Comparison of ENCODE assay signal across 8 cellular contexts in the genomic region with DNA sequence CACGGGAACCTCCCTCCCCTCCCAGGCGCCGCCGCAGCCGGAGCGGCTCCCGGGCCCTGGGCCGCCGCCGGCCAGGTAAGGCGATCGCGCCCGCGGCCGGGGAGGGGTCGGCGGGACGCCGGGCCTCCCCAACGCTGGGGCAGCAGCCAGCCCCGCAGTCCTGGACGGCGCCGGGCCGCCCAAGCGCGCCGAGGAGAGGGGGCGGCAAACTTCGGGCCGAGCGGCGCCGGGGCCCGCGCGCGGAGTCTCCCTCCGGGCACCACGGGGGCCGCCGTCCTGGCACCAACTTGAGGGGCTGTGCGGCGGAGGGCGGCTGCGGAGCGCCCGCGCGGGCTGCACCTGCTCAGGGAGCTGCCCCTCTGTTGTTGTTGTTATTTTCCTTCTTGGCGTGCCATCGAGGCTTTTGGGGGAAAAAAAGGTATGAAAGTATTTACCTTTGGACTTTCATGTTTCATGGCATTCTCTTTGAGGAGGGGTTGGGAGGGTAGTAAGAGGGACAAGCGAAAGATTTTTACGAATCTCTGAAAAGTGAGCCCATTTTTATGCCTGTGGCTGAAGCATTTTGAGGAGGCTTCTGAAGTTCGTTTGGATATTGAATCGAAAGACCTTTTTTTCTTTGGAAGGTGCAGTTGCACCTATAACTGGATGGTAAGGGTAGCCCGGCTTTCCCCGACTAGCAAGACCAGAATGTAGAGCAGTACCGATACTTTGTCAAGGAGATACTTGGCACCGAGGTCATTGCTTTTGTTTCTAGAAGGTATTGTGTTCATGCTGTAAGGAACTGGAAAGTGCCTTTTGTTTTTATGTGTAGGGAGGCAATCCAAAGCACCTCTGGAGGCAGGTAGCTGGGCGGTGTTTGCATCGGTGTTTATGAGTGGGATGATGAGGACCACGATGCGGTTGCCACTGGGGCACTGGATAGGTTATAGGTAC. TPM values are rescaled to one million over a fixed set of nuclear protein-coding genes. Genes with fewer than 3 reads are reported as not detected.
DNase-seq lines count a peak whose midpoint lies in the region; ATAC-seq and TF ChIP-seq lines count a peak whose summit lies in the region.

A gene with protein sequence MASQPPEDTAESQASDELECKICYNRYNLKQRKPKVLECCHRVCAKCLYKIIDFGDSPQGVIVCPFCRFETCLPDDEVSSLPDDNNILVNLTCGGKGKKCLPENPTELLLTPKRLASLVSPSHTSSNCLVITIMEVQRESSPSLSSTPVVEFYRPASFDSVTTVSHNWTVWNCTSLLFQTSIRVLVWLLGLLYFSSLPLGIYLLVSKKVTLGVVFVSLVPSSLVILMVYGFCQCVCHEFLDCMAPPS (plus strand): TSS at position 4 of the 933 bp plus-strand sequence. CDS start 52,168 bp downstream, outside the sequence.

- ATAC-seq in SK-N-SH treated with all-trans-retinoic acid at 6 μM for 48 hours (peak; percentile 4; the same call in 2 of the 3 replicates), mucosa of descending colon (peak; percentile 68)

- intact Hi-C loops in dorsolateral prefrontal cortex (cut with DNase I): no loop called here
- intact Hi-C loops in mucosa of descending colon (cut with DNase I, micrococcal nuclease): no loop called here

- TF ChIP-seq CTCF in dorsolateral prefrontal cortex (IDR thresholded peaks at IDR 0.05 in 54 of 56, conservative IDR thresholded peaks at IDR 0.05 in 2 of 56; ENCODE audit: low read depth in 1 of 56, partially characterized antibody in 56 of 56): no peak
- no peak for TF ChIP-seq CTCF in mucosa of descending colon (IDR thresholded peaks at IDR 0.05)

- WGBS in urinary bladder: 2% methylated on average over 61 of the region's 65 CpGs

- DNase-seq in AG20443 (ENCODE audit: low spot score) (peak; percentile 92), GM19240 (ENCODE audit: insufficient read length, low spot score) (peak; percentile 46), dorsolateral prefrontal cortex (no peak), mucosa of descending colon (peak in 1 of 3 donors; percentile 20), COLO829 (ENCODE audit: low spot score) (no peak), SHP77 (lab: John Stamatoyannopoulos, UW) (no peak)

- H3K4me3 ChIP-seq in dorsolateral prefrontal cortex: peak within 1 kb of the TSS; percentile 23 to 72 (median 53)
- H3K4me3 ChIP-seq in mucosa of descending colon: no peak within 1 kb of the TSS
- H3K4me3 ChIP-seq in urinary bladder (ENCODE audit: low read depth, low read length): peak within 1 kb of the TSS; percentile 40

- peaks cover 0 to 65% (median 39%) of the 10 kb centered on the region in 45 donors for H3K27me3 ChIP-seq in dorsolateral prefrontal cortex

- H3K9me3 ChIP-seq in mucosa of descending colon: no peaks in the 10 kb centered on the region

- H3K27ac ChIP-seq in dorsolateral prefrontal cortex (peak within 1 kb of the TSS in 37 of 59 donors; percentile 2 to 78 (median 44)), urinary bladder (ENCODE audit: low read depth) (no peak within 1 kb of the TSS)

- peaks cover 12% of the 10 kb centered on the region for H3K4me1 ChIP-seq in mucosa of descending colon (ENCODE audit: low read depth)
- H3K4me1 ChIP-seq in urinary bladder (ENCODE audit: insufficient read depth): no peaks in the 10 kb centered on the region

- H3K36me3 ChIP-seq in mucosa of descending colon (ENCODE audit: low read depth) (no peaks in the 10 kb centered on the region), urinary bladder (ENCODE audit: insufficient read depth) (no peaks in the 10 kb centered on the region)

TF ChIP-seq in SK-N-SH treated with all-trans-retinoic acid at 6 μM for 48 hours, 23 proteins besides CTCF, POLR2A, EP300 and RAD21 (continues in another document):
- TF ChIP-seq ZFP3 (CRISPR knock-in tag; IDR thresholded peaks at IDR 0.05): no peak
- TF ChIP-seq, protein P1, sequence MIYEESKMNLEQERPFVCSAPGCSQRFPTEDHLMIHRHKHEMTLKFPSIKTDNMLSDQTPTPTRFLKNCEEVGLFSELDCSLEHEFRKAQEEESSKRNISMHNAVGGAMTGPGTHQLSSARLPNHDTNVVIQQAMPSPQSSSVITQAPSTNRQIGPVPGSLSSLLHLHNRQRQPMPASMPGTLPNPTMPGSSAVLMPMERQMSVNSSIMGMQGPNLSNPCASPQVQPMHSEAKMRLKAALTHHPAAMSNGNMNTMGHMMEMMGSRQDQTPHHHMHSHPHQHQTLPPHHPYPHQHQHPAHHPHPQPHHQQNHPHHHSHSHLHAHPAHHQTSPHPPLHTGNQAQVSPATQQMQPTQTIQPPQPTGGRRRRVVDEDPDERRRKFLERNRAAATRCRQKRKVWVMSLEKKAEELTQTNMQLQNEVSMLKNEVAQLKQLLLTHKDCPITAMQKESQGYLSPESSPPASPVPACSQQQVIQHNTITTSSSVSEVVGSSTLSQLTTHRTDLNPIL (CRISPR knock-in tag; IDR thresholded peaks at IDR 0.05; ENCODE audit: low read depth): no peak
- no peak for TF ChIP-seq ZNF565 (CRISPR knock-in tag; conservative IDR thresholded peaks at IDR 0.05; ENCODE audit: low read depth)
- TF ChIP-seq ZNF70 (CRISPR knock-in tag; IDR thresholded peaks at IDR 0.05): no peak
- TF ChIP-seq, protein P2, sequence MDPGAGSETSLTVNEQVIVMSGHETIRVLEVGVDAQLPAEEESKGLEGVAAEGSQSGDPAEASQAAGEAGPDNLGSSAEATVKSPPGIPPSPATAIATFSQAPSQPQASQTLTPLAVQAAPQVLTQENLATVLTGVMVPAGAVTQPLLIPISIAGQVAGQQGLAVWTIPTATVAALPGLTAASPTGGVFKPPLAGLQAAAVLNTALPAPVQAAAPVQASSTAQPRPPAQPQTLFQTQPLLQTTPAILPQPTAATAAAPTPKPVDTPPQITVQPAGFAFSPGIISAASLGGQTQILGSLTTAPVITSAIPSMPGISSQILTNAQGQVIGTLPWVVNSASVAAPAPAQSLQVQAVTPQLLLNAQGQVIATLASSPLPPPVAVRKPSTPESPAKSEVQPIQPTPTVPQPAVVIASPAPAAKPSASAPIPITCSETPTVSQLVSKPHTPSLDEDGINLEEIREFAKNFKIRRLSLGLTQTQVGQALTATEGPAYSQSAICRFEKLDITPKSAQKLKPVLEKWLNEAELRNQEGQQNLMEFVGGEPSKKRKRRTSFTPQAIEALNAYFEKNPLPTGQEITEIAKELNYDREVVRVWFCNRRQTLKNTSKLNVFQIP (CRISPR knock-in tag; IDR thresholded peaks at IDR 0.05; ENCODE audit: borderline replicate concordance, low read depth): no peak
- TF ChIP-seq RARB (CRISPR knock-in tag; IDR thresholded peaks at IDR 0.05): no peak
- TF ChIP-seq, protein P3, sequence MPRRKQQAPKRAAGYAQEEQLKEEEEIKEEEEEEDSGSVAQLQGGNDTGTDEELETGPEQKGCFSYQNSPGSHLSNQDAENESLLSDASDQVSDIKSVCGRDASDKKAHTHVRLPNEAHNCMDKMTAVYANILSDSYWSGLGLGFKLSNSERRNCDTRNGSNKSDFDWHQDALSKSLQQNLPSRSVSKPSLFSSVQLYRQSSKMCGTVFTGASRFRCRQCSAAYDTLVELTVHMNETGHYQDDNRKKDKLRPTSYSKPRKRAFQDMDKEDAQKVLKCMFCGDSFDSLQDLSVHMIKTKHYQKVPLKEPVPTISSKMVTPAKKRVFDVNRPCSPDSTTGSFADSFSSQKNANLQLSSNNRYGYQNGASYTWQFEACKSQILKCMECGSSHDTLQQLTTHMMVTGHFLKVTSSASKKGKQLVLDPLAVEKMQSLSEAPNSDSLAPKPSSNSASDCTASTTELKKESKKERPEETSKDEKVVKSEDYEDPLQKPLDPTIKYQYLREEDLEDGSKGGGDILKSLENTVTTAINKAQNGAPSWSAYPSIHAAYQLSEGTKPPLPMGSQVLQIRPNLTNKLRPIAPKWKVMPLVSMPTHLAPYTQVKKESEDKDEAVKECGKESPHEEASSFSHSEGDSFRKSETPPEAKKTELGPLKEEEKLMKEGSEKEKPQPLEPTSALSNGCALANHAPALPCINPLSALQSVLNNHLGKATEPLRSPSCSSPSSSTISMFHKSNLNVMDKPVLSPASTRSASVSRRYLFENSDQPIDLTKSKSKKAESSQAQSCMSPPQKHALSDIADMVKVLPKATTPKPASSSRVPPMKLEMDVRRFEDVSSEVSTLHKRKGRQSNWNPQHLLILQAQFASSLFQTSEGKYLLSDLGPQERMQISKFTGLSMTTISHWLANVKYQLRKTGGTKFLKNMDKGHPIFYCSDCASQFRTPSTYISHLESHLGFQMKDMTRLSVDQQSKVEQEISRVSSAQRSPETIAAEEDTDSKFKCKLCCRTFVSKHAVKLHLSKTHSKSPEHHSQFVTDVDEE (CRISPR knock-in tag; IDR thresholded peaks at IDR 0.05): no peak
- no peak for TF ChIP-seq PPARA (CRISPR knock-in tag; IDR thresholded peaks at IDR 0.05; ENCODE audit: borderline replicate concordance)
- TF ChIP-seq, protein P4, sequence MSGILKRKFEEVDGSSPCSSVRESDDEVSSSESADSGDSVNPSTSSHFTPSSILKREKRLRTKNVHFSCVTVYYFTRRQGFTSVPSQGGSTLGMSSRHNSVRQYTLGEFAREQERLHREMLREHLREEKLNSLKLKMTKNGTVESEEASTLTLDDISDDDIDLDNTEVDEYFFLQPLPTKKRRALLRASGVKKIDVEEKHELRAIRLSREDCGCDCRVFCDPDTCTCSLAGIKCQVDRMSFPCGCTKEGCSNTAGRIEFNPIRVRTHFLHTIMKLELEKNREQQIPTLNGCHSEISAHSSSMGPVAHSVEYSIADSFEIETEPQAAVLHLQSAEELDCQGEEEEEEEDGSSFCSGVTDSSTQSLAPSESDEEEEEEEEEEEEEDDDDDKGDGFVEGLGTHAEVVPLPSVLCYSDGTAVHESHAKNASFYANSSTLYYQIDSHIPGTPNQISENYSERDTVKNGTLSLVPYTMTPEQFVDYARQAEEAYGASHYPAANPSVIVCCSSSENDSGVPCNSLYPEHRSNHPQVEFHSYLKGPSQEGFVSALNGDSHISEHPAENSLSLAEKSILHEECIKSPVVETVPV (CRISPR knock-in tag; IDR thresholded peaks at IDR 0.05): no peak
- no peak for TF ChIP-seq ARNTL (CRISPR knock-in tag; IDR thresholded peaks at IDR 0.05; ENCODE audit: borderline replicate concordance, low read depth)

RNA-seq across cellular contexts. Expression of the gene that starts here (rescaled TPM):
- total RNA-seq in dorsolateral prefrontal cortex: 10 to 100 TPM in 116 of 120 experiments, 1 to 10 TPM in 4; 4.9 to 73.1 (median 20.5) TPM
- under 1 TPM in 2 of 3 donors, not detected in 1; 0.09 to 0.25 TPM for total RNA-seq in mucosa of descending colon
- 0.90 TPM for total RNA-seq in urinary bladder
- 0.19 TPM for polyA plus RNA-seq in urinary bladder

Comparison
In these comparisons a context has a peak if more than half of its experiments do, and no peak if none do; other contexts are left out.
1. Peak in ATAC-seq in mucosa of descending colon; RNA of the gene not detected or under 1 TPM.
2. DNase-seq: peak in AG20443 (single experiment) and GM19240 (single experiment); none in dorsolateral prefrontal cortex (0 of 10), COLO829 (single experiment) and SHP77 (0 of 2).